In genomic region chr3:149610351-149611105, GRCh38 we compare ENCODE assay signal across 14 cellular contexts. TPM values are rescaled to one million over a fixed set of nuclear protein-coding genes. Genes with fewer than 3 reads are reported as not detected.
DNase-seq lines count a peak whose midpoint lies in the region; ATAC-seq lines count a peak whose summit lies in the region.
"Had no signal": no experiment of that assay in that cellular context is flagged by ENCODE, and none has a peak within 500 bp of the region (broad histone marks: within the 10 kb centered on the region; RNA-seq: fewer than 3 reads in every experiment).

No MANE protein-coding gene starts in this region.

- peak; percentile 38 for DNase-seq in G401 (ENCODE audit: low spot score)
- DNase-seq in caudate nucleus (lab: John Stamatoyannopoulos, UW): peak in 46 of 61 donors; percentile 4 to 77 (median 28)
- peak in 36 of 51 donors; percentile 3 to 75 (median 33) for DNase-seq in hypothalamus (lab: John Stamatoyannopoulos, UW)
- peak; percentile 59 for DNase-seq in renal cortical epithelial cell (ENCODE audit: low read depth)
- DNase-seq in HT-29 (ENCODE audit: low spot score): no peak
- DNase-seq: activated naive CD8-positive, alpha-beta T cell treated with anti-CD3 and anti-CD28 coated beads for 36 hours; effector memory CD8-positive, alpha-beta T cell; stimulated activated CD4-positive, alpha-beta T cell treated with anti-CD3 and anti-CD28 coated beads, Interleukin-15, amount 100 ng/mL, for 24 hours; stimulated activated CD8-positive, alpha-beta memory T cell treated with anti-CD3 and anti-CD28 coated beads, Interleukin-4, amount 100 ng/mL, for 48 hours had no signal

- H3K27ac ChIP-seq in caudate nucleus (ENCODE audit: low read depth, low read length): no peak overlapping the region
- H3K27ac ChIP-seq: BLaER1 treated with 17β-estradiol and CSF1 and Interleukin-3, amounts not matched to agents 10 nM and 100 nM; HL-60 had no signal

- ATAC-seq in GM21723 (IDR thresholded peaks at IDR 0.05; ENCODE audit: unreplicated experiment): no peak
- ATAC-seq in HG02678 (IDR thresholded peaks at IDR 0.05; ENCODE audit: unreplicated experiment): no peak
- ATAC-seq in HG03139 (IDR thresholded peaks at IDR 0.05; ENCODE audit: unreplicated experiment): no peak
- ATAC-seq: effector memory CD8-positive, alpha-beta T cell had no signal

- in situ Hi-C loops in G401 (cut with HindIII; ENCODE audit: low sequenced_read_pairs): no loop called here

RNA-seq across cellular contexts. Expression of gene WWTR1, which starts 47.3 kb away (rescaled TPM):
- 16.1 and 28.2 TPM in 2 replicates for total RNA-seq in G401 (2014; rRNA removed; shearing (Covaris generic))
- total RNA-seq in renal cortical epithelial cell: 187 and 209 TPM in 2 replicates
- 3.2 and 4.2 TPM in 2 replicates for total RNA-seq in HT-29 (2014; rRNA removed; shearing (Covaris generic))
